21 cellular contexts compared by ENCODE assay signal in genomic region chr5:98454407-98454806, GRCh38.
DNase-seq lines count a peak whose midpoint lies in the region; ATAC-seq, FAIRE-seq and TF ChIP-seq lines count a peak whose summit lies in the region.
"Had no signal": no experiment of that assay in that cellular context is flagged by ENCODE, and none has a peak within 500 bp of the region (broad histone marks: within the 10 kb centered on the region; RNA-seq: fewer than 3 reads in every experiment).

No MANE protein-coding gene starts in this region.

- H3K9ac ChIP-seq in astrocyte (ENCODE audit: low read length) (peak overlapping the region; percentile 4), skeletal muscle satellite cell (ENCODE audit: low read depth, low read length) (peak overlapping the region; percentile 75)

- TF ChIP-seq CTCF in astrocyte (IDR thresholded peaks at IDR 0.05; ENCODE audit: insufficient read depth, low read depth, low read length) = no peak
- TF ChIP-seq CTCF in fibroblast of pulmonary artery (IDR thresholded peaks at IDR 0.05; ENCODE audit: low read length, missing control alignments) = no peak

- H3K4me2 ChIP-seq in astrocyte (ENCODE audit: low read length) (peak overlapping the region; percentile 77), skeletal muscle satellite cell (ENCODE audit: low read length) (peak overlapping the region; percentile 44)

- intact Hi-C loops in left ventricle myocardium superior (cut with micrococcal nuclease) (no loop called here), Right ventricle myocardium inferior (cut with DNase I) (no loop called here)

- H3K4me1 ChIP-seq in astrocyte (ENCODE audit: insufficient read depth, low read length) = peaks cover 21% of the 10 kb centered on the region
- peaks cover 34% of the 10 kb centered on the region for H3K4me1 ChIP-seq in skeletal muscle satellite cell (ENCODE audit: control insufficient read depth, insufficient read depth, low read length)
- H3K4me1 ChIP-seq: A549, psoas muscle, suprapubic skin, vagina had no signal

- peak overlapping the region; percentile 62 for H3K27ac ChIP-seq in astrocyte (ENCODE audit: low read depth, low read length)
- H3K27ac ChIP-seq: A549, psoas muscle, suprapubic skin, vagina had no signal

- H3K27me3 ChIP-seq in astrocyte (ENCODE audit: insufficient read depth, low read length) (no peaks in the 10 kb centered on the region), skeletal muscle satellite cell (ENCODE audit: control insufficient read depth, insufficient read depth, low read length) (no peaks in the 10 kb centered on the region)
- H3K27me3 ChIP-seq: foreskin keratinocyte, suprapubic skin, vagina had no signal

- no peak for DNase-seq in left ventricle myocardium superior
- DNase-seq in Right ventricle myocardium inferior (ENCODE audit: missing footprints) = no peak
- DNase-seq in astrocyte (ENCODE audit: low read depth) = no peak
- peak; percentile 54 for DNase-seq in fibroblast of pulmonary artery (ENCODE audit: low read depth)
- DNase-seq in SHP77 treated with DMSO at 0.1 percent for 48 hours (lab: John Stamatoyannopoulos, UW) = no peak
- DNase-seq in NCI-H2196 treated with DMSO at 0.1 percent for 48 hours (lab: John Stamatoyannopoulos, UW; ENCODE audit: unreplicated experiment) = no peak
- DNase-seq: activated CD4-positive, alpha-beta T cell treated with anti-CD3 and anti-CD28 coated beads, Interleukin-2, amount 10 ng/mL, durations not matched to agents 24 days and 14 days; activated effector memory CD4-positive, alpha-beta T cell treated with anti-CD3 and anti-CD28 coated beads, Interleukin-2, amount 50 U/mL, for 16 hours; effector CD4-positive, alpha-beta T cell; NCI-H2029; nephron progenitor cell; psoas muscle had no signal

- H2AFZ ChIP-seq in astrocyte (ENCODE audit: low read depth, low read length) = no peak overlapping the region

- H3K4me3 Mint-ChIP-seq in astrocyte (ENCODE audit: unreplicated experiment) = no peak overlapping the region
- H3K4me3 Mint-ChIP-seq: activated CD4-positive, alpha-beta T cell treated with anti-CD3 and anti-CD28 coated beads, Interleukin-2, amount 10 ng/mL, durations not matched to agents 24 days and 14 days; central memory CD8-positive, alpha-beta T cell; mesothelial cell of epicardium; nephron progenitor cell had no signal

- no peaks in the 10 kb centered on the region for H3K79me2 ChIP-seq in astrocyte (ENCODE audit: insufficient read depth, low read length)

- no peaks in the 10 kb centered on the region for H3K9me3 ChIP-seq in astrocyte (ENCODE audit: insufficient read depth, low read depth, low read length)
- H3K9me3 ChIP-seq in skeletal muscle satellite cell (replicated peaks; ENCODE audit: low read length) = no peaks in the 10 kb centered on the region
- H3K9me3 ChIP-seq: A549, psoas muscle, suprapubic skin, vagina had no signal

- FAIRE-seq in astrocyte (lab: Jason Lieb, UNC) = peak; percentile 41
- FAIRE-seq: A549, K562 had no signal

- H3K36me3 Mint-ChIP-seq in astrocyte (ENCODE audit: low read depth, unreplicated experiment) = no peaks in the 10 kb centered on the region
- H3K36me3 Mint-ChIP-seq: mesothelial cell of epicardium had no signal

- H4K20me1 ChIP-seq in astrocyte (ENCODE audit: insufficient read depth, low read length) = no peaks in the 10 kb centered on the region

- ATAC-seq in left ventricle myocardium superior (peak; percentile 34), Right ventricle myocardium inferior (no peak), HG03457 (IDR thresholded peaks at IDR 0.05; ENCODE audit: unreplicated experiment) (no peak)
- ATAC-seq: A549, K562 had no signal

- H3K27me3 Mint-ChIP-seq in astrocyte (ENCODE audit: low read depth, unreplicated experiment) = no peaks in the 10 kb centered on the region
- H3K27me3 Mint-ChIP-seq: activated CD4-positive, alpha-beta T cell treated with anti-CD3 and anti-CD28 coated beads, Interleukin-2, amount 10 ng/mL, durations not matched to agents 24 days and 14 days; central memory CD8-positive, alpha-beta T cell had no signal

- H3K4me3 ChIP-seq in astrocyte (ENCODE audit: insufficient read depth, low read depth, low read length) (no peak overlapping the region), fibroblast of pulmonary artery (replicated peaks; ENCODE audit: low read depth, low read length) (no peak overlapping the region), skeletal muscle satellite cell (ENCODE audit: low read length) (peak overlapping the region; percentile 36)
- H3K4me3 ChIP-seq: A549, K562, psoas muscle, suprapubic skin, vagina had no signal

- no peak overlapping the region for H3K27ac Mint-ChIP-seq in astrocyte (ENCODE audit: unreplicated experiment)
- H3K27ac Mint-ChIP-seq: activated CD4-positive, alpha-beta T cell treated with anti-CD3 and anti-CD28 coated beads, Interleukin-2, amount 10 ng/mL, durations not matched to agents 24 days and 14 days; mesothelial cell of epicardium; nephron progenitor cell had no signal

- H3K36me3 ChIP-seq in astrocyte (ENCODE audit: insufficient read depth, low read length) (no peaks in the 10 kb centered on the region), skeletal muscle satellite cell (ENCODE audit: insufficient read depth, low read length) (no peaks in the 10 kb centered on the region)
- H3K36me3 ChIP-seq: suprapubic skin, vagina had no signal

- peaks cover 1% of the 10 kb centered on the region for H3K9me3 Mint-ChIP-seq in astrocyte (ENCODE audit: unreplicated experiment)
- H3K9me3 Mint-ChIP-seq: activated CD4-positive, alpha-beta T cell treated with anti-CD3 and anti-CD28 coated beads, Interleukin-2, amount 10 ng/mL, durations not matched to agents 24 days and 14 days; mesothelial cell of epicardium; nephron progenitor cell had no signal

- H3K4me1 Mint-ChIP-seq in astrocyte (ENCODE audit: low read depth, unreplicated experiment) = peaks cover 16% of the 10 kb centered on the region
- H3K4me1 Mint-ChIP-seq: activated CD4-positive, alpha-beta T cell treated with anti-CD3 and anti-CD28 coated beads, Interleukin-2, amount 10 ng/mL, durations not matched to agents 24 days and 14 days; central memory CD8-positive, alpha-beta T cell; mesothelial cell of epicardium; nephron progenitor cell had no signal
